22 cellular contexts compared by ENCODE assay signal in genomic region chr1:177479600-177479999, GRCh38.
"Had no signal": no experiment of that assay in that cellular context is flagged by ENCODE, and none has a peak within 500 bp of the region (broad histone marks: within the 10 kb centered on the region; RNA-seq: fewer than 3 reads in every experiment).

No MANE protein-coding gene starts in this region.

- H3K27ac ChIP-seq: HL-60, RWPE1 had no signal

- H3K4me1 Mint-ChIP-seq: T-cell had no signal

- H3K9ac ChIP-seq: SK-N-SH had no signal

- H3K27me3 Mint-ChIP-seq: T-cell had no signal

- H3K9me3 ChIP-seq: SK-N-SH had no signal

- H3K36me3 Mint-ChIP-seq: T-cell had no signal

- H3K4me2 ChIP-seq: SK-N-SH had no signal

- H3K27ac Mint-ChIP-seq: T-cell had no signal

- ATAC-seq: T-cell had no signal

- H3K4me3 Mint-ChIP-seq: T-cell had no signal

- DNase-seq: KBM-7, MV-4-11, NCI-H1048, NCI-H1105, NCI-H1417, NCI-H1436 treated with DMSO at 0.1 percent for 48 hours, NCI-H1694, NCI-H187 treated with DMSO at 0.1 percent for 48 hours, NCI-H2029 treated with DMSO at 0.1 percent for 48 hours, NCI-H2171, NCI-H226, NCI-H446, NCI-H510A, NCI-H524 treated with DMSO at 0.1 percent for 48 hours, NCI-H69, NCI-H774, SHP77, SK-N-SH, SW 1271, T-cell had no signal
